10 cellular contexts compared by ENCODE assay signal in the genomic region with DNA sequence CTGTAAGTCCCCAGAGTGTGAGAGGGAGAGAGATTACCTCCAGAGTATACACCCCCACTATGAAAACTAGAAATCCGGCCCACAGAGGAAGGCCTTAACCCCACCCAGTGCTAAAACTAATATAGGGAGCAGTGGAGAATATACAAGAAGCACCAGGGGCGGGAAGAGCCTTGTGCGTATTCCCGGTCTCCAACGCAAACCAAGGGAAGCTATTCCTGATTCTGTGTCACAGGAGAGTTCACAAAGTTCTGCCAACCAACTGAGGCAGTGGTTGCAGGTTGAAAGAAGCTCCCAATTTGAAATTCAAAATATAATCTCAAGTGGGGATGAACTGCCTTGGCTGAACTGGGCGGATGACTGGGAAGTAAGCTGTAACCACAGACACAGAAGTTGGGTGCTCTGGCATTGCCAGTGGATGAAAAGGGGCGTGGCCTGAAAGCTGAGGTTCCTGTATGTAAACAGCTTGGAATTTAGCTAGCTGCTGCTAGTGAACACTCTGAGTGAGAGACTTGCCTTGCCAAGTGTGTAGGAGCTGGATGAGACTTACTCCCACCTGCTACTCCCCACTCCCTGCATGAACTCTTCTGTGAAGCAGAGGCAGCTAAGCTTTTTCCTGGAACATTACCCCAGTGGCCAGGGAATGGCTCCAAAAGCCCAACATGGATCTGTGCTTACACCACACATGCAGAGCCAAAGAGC. TPM values are rescaled to one million over a fixed set of nuclear protein-coding genes. Genes with fewer than 3 reads are reported as not detected.
DNase-seq lines count a peak whose midpoint lies in the region; ATAC-seq and TF ChIP-seq lines count a peak whose summit lies in the region.
"Had no signal": no experiment of that assay in that cellular context is flagged by ENCODE, and none has a peak within 500 bp of the region (broad histone marks: within the 10 kb centered on the region; RNA-seq: fewer than 3 reads in every experiment).

No MANE protein-coding gene starts in this region.

- ATAC-seq in lung (ENCODE audit: insufficient read depth, low FRiP score), result peak; percentile 70
- no peak for ATAC-seq in HG02623 (IDR thresholded peaks at IDR 0.05; ENCODE audit: unreplicated experiment)
- no peak for ATAC-seq in HG02763 (IDR thresholded peaks at IDR 0.05; ENCODE audit: unreplicated experiment)
- ATAC-seq: activated T-helper 17 cell treated with anti-CD3 and anti-CD28 coated beads, Interleukin-2, amount 50 U/mL, for 72 hours had no signal

- intact Hi-C loops in colonic mucosa (cut with DNase I), result no loop called here
- intact Hi-C loops in activated naive CD4-positive, alpha-beta T cell treated with anti-CD3 and anti-CD28 coated beads for 36 hours (cut with micrococcal nuclease), result no loop called here

- peaks cover 56% of the 10 kb centered on the region for H4K20me1 ChIP-seq in Loucy (ENCODE audit: insufficient read depth, low read length, poor library complexity, severe bottlenecking)

- H3K4me3 Mint-ChIP-seq in activated naive CD4-positive, alpha-beta T cell treated with anti-CD3 and anti-CD28 coated beads for 36 hours, result no peak overlapping the region
- H3K4me3 Mint-ChIP-seq: activated T-helper 17 cell treated with anti-CD3 and anti-CD28 coated beads, Interleukin-2, amount 50 U/mL, for 72 hours had no signal

- H3K4me1 Mint-ChIP-seq in activated naive CD4-positive, alpha-beta T cell treated with anti-CD3 and anti-CD28 coated beads for 36 hours (ENCODE audit: low read depth), result peaks cover 15% of the 10 kb centered on the region

- peaks cover 8% of the 10 kb centered on the region for H3K9me3 Mint-ChIP-seq in activated naive CD4-positive, alpha-beta T cell treated with anti-CD3 and anti-CD28 coated beads for 36 hours
- H3K9me3 Mint-ChIP-seq: activated T-helper 17 cell treated with anti-CD3 and anti-CD28 coated beads, Interleukin-2, amount 50 U/mL, for 72 hours had no signal

- H3K27ac Mint-ChIP-seq in activated naive CD4-positive, alpha-beta T cell treated with anti-CD3 and anti-CD28 coated beads for 36 hours, result no peak overlapping the region
- H3K27ac Mint-ChIP-seq: activated T-helper 17 cell treated with anti-CD3 and anti-CD28 coated beads, Interleukin-2, amount 50 U/mL, for 72 hours had no signal

- H3K27ac ChIP-seq in colonic mucosa (no peak overlapping the region), lung (ENCODE audit: low read depth in 1 of 2, low read length in 1 of 2) (no peak overlapping the region)

- peaks cover 92% of the 10 kb centered on the region for H3K79me2 ChIP-seq in Loucy (ENCODE audit: insufficient read depth, low read length)

- DNase-seq in AG09309 (ENCODE audit: low read depth) (peak; percentile 11), colonic mucosa (peak; percentile 27), lung (ENCODE audit: low spot score) (peak; percentile 37), HuH-7.5 (ENCODE audit: low spot score) (no peak)
- no peak for DNase-seq in activated naive CD4-positive, alpha-beta T cell treated with anti-CD3 and anti-CD28 coated beads for 36 hours
- DNase-seq: CD8-positive, alpha-beta memory T cell had no signal

- H3K4me2 ChIP-seq in Loucy (ENCODE audit: low read depth, low read length, poor library complexity, severe bottlenecking), result peak overlapping the region; percentile 43

- H3K9ac ChIP-seq in Loucy (ENCODE audit: low read depth, low read length, poor library complexity, severe bottlenecking), result no peak overlapping the region
- no peak overlapping the region for H3K9ac ChIP-seq in colonic mucosa (ENCODE audit: low read depth in 2 of 2, low read length in 2 of 2)

- H3K27me3 Mint-ChIP-seq in activated naive CD4-positive, alpha-beta T cell treated with anti-CD3 and anti-CD28 coated beads for 36 hours (ENCODE audit: low read depth), result no peaks in the 10 kb centered on the region
- H3K27me3 Mint-ChIP-seq: activated T-helper 17 cell treated with anti-CD3 and anti-CD28 coated beads, Interleukin-2, amount 50 U/mL, for 72 hours; CD8-positive, alpha-beta memory T cell had no signal

- CTCF ChIA-PET in activated naive CD4-positive, alpha-beta T cell treated with anti-CD3 and anti-CD28 coated beads for 36 hours (lab: Charles Lee), result no interaction called here

- H2AFZ ChIP-seq in Loucy (ENCODE audit: low read length), result no peak overlapping the region

- 70 to 76% methylated on average over 7 of the region's 7 CpGs for WGBS in lung, 2 donors

- H3F3A ChIP-seq in Loucy (ENCODE audit: low read depth), result no peaks in the 10 kb centered on the region

- H3K9me3 ChIP-seq in Loucy (ENCODE audit: insufficient read depth, low read depth, low read length) (no peaks in the 10 kb centered on the region), colonic mucosa (no peaks in the 10 kb centered on the region), lung (ENCODE audit: control insufficient read depth in 2 of 2, insufficient read depth in 1 of 2, low read length in 1 of 2) (no peaks in the 10 kb centered on the region)

- no peaks in the 10 kb centered on the region for H3K27me3 ChIP-seq in Loucy (ENCODE audit: insufficient read depth, low read length, poor library complexity, severe bottlenecking)
- H3K27me3 ChIP-seq in colonic mucosa, result no peaks in the 10 kb centered on the region
- no peaks in the 10 kb centered on the region for H3K27me3 ChIP-seq in lung (ENCODE audit: control insufficient read depth, insufficient read depth)

- H3K9me2 ChIP-seq in Loucy (replicated peaks; ENCODE audit: low read depth, low read length), result no peaks in the 10 kb centered on the region

- no peak for TF ChIP-seq CTCF in AG09309 (IDR thresholded peaks at IDR 0.05; ENCODE audit: control insufficient read depth, insufficient read depth, low read depth, low read length, missing control alignments)
- TF ChIP-seq CTCF in Loucy (conservative IDR thresholded peaks at IDR 0.05; ENCODE audit: low read length), result no peak
- no peak for TF ChIP-seq CTCF in colonic mucosa (IDR thresholded peaks at IDR 0.05)
- TF ChIP-seq CTCF in lung (IDR thresholded peaks at IDR 0.05; ENCODE audit: control extremely low read depth, extremely low read depth), result no peak

- H3K4me3 ChIP-seq in AG09309 (ENCODE audit: control insufficient read depth, low read depth, low read length) (no peak overlapping the region), Loucy (ENCODE audit: low read length, poor library complexity, severe bottlenecking) (peak overlapping the region; percentile 24), colonic mucosa (no peak overlapping the region), lung (no peak overlapping the region)

- H3K36me3 ChIP-seq in Loucy (ENCODE audit: insufficient read depth, low read length) (no peaks in the 10 kb centered on the region), colonic mucosa (no peaks in the 10 kb centered on the region), lung (ENCODE audit: control insufficient read depth in 2 of 2, insufficient read depth in 2 of 2, low read length in 2 of 2) (no peaks in the 10 kb centered on the region)

- H3K36me3 Mint-ChIP-seq in activated naive CD4-positive, alpha-beta T cell treated with anti-CD3 and anti-CD28 coated beads for 36 hours (ENCODE audit: low read depth), result peaks cover 2% of the 10 kb centered on the region

- H3K4me1 ChIP-seq in Loucy (ENCODE audit: insufficient read depth, low read length, poor library complexity, severe bottlenecking) (peaks cover 43% of the 10 kb centered on the region), colonic mucosa (peaks cover 5% of the 10 kb centered on the region), lung (ENCODE audit: control insufficient read depth in 2 of 2, insufficient read depth in 2 of 2, low read length in 2 of 2) (peaks cover 17 to 26% of the 10 kb centered on the region in 2 donors)

RNA-seq across cellular contexts. Expression of gene ELF2, which starts 32.7 kb away (rescaled TPM):
- total RNA-seq in colonic mucosa (10 to 100 TPM; 30.0 to 40.0 TPM), lung (100 to 1,000 TPM in 1 of 2 donors, 10 to 100 TPM in 1; 37.4 to 101 TPM)
- 10 to 100 TPM; 11.6 to 19.9 TPM for polyA plus RNA-seq in lung
- 10 to 100 TPM; 25.1 to 25.6 TPM for total RNA-seq in activated naive CD4-positive, alpha-beta T cell treated with anti-CD3 and anti-CD28 coated beads for 36 hours

Comparison
In these comparisons a context has a peak if more than half of its experiments do, and no peak if none do; other contexts are left out.
1. DNase-seq: peak in AG09309 (single experiment), colonic mucosa (single experiment) and lung (single experiment); none in HuH-7.5 (single experiment) and activated naive CD4-positive, alpha-beta T cell treated with anti-CD3 and anti-CD28 coated beads for 36 hours (single experiment).